8 cellular contexts compared by ENCODE assay signal in the genomic region with DNA sequence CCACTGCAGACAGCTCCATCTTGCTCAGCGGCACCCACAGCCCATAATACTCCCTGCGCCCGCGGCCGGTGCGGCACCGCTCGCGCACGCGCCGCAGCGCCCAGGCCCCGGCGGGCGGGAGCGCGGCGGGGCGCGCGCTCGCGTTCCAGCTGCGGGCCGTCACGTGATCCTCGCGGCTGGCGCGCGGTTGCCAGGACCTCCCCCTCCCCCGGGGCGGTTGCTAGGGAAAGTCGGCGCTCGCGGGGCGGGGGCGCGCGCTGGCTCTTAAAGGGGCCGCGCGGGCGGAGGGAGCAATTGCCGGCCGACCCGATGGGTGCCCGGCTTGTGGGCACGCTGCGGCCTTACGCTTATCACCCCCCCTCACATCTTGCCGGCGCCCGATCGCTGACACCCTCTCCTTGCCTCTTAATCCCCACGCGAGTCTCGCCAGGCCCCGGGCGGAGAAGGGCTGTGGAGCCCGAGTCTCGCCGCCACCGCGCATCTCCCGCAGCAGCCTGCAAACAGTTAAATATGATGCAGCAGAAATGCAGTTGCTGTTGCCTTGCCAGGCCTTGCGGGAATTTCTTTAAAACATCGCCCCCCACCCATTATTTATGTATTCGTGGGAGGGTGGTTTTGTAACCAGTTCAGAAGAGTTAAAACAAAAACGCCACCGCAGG. TPM values are rescaled to one million over a fixed set of nuclear protein-coding genes. Genes with fewer than 3 reads are reported as not detected.
DNase-seq lines count a peak whose midpoint lies in the region; ATAC-seq and FAIRE-seq lines count a peak whose summit lies in the region.

A gene (minus strand): TSS at position 45 of the 659 bp plus-strand sequence. CDS start 26 bp downstream, at position 19.

- DNase-seq in DMS153 (lab: John Stamatoyannopoulos, UW) = peak; percentile 88
- DNase-seq in Kasumi-1 (lab: John Stamatoyannopoulos, UW) = peak; percentile 82 to 87
- peak; percentile 58 for DNase-seq in RCC 7860 (ENCODE audit: low spot score)
- peak; percentile 95 to 97 for DNase-seq in activated T-cell treated with anti-CD3 and anti-CD28 coated beads, Interleukin-2, amount 50 U/mL, for 48 hours
- peak; percentile 88 to 91 for DNase-seq in stimulated activated CD8-positive, alpha-beta memory T cell treated with anti-CD3 and anti-CD28 coated beads, Interleukin-7, amount 100 ng/mL, for 1 hour (ENCODE audit: low read depth in 2 of 2)

- peaks cover 46% of the 10 kb centered on the region for H3K4me1 ChIP-seq in muscle layer of colon (ENCODE audit: insufficient read depth, low read length)

- H3K27ac ChIP-seq in muscle layer of colon (ENCODE audit: low read depth, low read length) = peak within 1 kb of the TSS; percentile 90

- ATAC-seq in GM21825 (IDR thresholded peaks at IDR 0.05; ENCODE audit: unreplicated experiment) (peak; percentile 50), esophagus mucosa (peak; percentile 58)

- H3K4me3 ChIP-seq in muscle layer of colon (ENCODE audit: low read depth in 1 of 2, low read length in 2 of 2) = peak within 1 kb of the TSS; percentile 79 to 90

- H3K27me3 ChIP-seq in muscle layer of colon (ENCODE audit: control insufficient read depth in 1 of 2, insufficient read depth in 2 of 2, low read length in 2 of 2) = no peaks in the 10 kb centered on the region

- no peaks in the 10 kb centered on the region for H3K9me3 ChIP-seq in muscle layer of colon (ENCODE audit: low read length)

- peaks cover 19% of the 10 kb centered on the region for H3K36me3 ChIP-seq in muscle layer of colon (ENCODE audit: insufficient read depth, low read length)

- peak within 1 kb of the TSS; percentile 84 for H3K9ac ChIP-seq in muscle layer of colon (ENCODE audit: low read length)

- FAIRE-seq in RCC 7860 (lab: Jason Lieb, UNC) = no peak

RNA-seq across cellular contexts. Expression of the gene that starts here (rescaled TPM):
- total RNA-seq in esophagus mucosa = 5.6 TPM

Comparison
In these comparisons a context has a peak if more than half of its experiments do, and no peak if none do; other contexts are left out.
1. Peak in every context shown above with its lines: DNase-seq, ATAC-seq, H3K4me3 ChIP-seq and H3K27ac ChIP-seq.